In the genomic region with DNA sequence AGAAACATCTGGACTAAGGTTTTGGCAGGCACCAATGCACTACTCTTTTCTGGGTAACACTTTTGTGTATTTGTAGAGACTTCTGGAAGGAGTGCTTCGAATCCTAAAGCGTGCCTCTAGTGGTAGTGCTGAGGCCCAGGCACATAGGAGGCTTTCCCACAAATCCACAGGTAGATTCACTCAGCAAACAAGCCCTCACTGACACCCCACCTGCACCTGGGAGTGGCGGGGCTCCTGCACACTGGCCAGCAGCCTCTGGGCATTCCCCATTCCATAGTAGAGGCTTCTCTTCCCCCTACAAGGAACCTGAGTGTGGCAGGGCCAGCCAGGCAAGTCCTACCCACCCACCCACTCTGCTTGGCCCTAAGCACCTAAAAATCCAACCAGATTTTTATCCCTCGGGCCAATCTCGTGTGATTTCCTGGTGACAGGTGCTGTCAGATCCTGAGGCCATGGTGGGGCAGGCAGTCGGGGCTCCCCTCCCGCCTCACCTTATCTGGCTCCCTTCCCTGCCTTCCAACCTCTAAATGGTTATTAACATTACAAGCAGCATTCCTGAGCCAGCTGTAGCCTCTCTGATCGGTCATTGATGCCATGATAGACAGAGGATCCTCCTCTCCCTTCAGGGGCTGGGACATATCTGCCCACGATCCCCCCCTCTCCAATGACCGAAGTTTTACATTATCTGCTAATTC, we compare ENCODE assay signal across 22 cellular contexts.
A peak's percentile ranks its signal among the peaks of the same experiment; 100 is the strongest.
DNase-seq lines count a peak whose midpoint lies in the region; ATAC-seq and TF ChIP-seq lines count a peak whose summit lies in the region.
"Had no signal": no experiment of that assay in that cellular context is flagged by ENCODE, and none has a peak within 500 bp of the region (broad histone marks: within the 10 kb centered on the region; RNA-seq: fewer than 3 reads in every experiment).

No MANE protein-coding gene starts in this region.

- no peaks in the 10 kb centered on the region; the same call in 1 of the 2 replicates for H3K36me3 Mint-ChIP-seq in HFFc6 (ENCODE audit: low read depth)

- peaks cover 32% of the 10 kb centered on the region for H3K27me3 Mint-ChIP-seq in HFFc6 (ENCODE audit: insufficient read depth)

- no peak overlapping the region for H3K27ac Mint-ChIP-seq in HFFc6

- H3K36me3 ChIP-seq in RWPE2 (ENCODE audit: low read depth) = no peaks in the 10 kb centered on the region
- H3K36me3 ChIP-seq: BE2C had no signal

- no peaks in the 10 kb centered on the region for H3K27me3 ChIP-seq in RWPE2 (ENCODE audit: insufficient read depth, poor library complexity, severe bottlenecking)
- H3K27me3 ChIP-seq: BE2C had no signal

- H3K9me3 Mint-ChIP-seq in HFFc6 = no peaks in the 10 kb centered on the region

- H3K4me3 ChIP-seq in RWPE2 (ENCODE audit: severe bottlenecking) (no peak overlapping the region), epithelial cell of esophagus (ENCODE audit: low read length) (no peak overlapping the region)
- H3K4me3 ChIP-seq: PC-9, SK-N-MC had no signal

- H3K9me3 ChIP-seq in RWPE2 (ENCODE audit: severe bottlenecking) = no peaks in the 10 kb centered on the region
- H3K9me3 ChIP-seq: BE2C had no signal

- no peak for TF ChIP-seq CTCF in RWPE2 (IDR thresholded peaks at IDR 0.05; ENCODE audit: poor library complexity, severe bottlenecking)
- TF ChIP-seq CTCF in epithelial cell of esophagus (IDR thresholded peaks at IDR 0.05; ENCODE audit: insufficient read depth, low read depth, low read length, missing control alignments) = peak; percentile 25
- no peak for TF ChIP-seq CTCF in omental fat pad (IDR thresholded peaks at IDR 0.05)
- no peak for TF ChIP-seq CTCF in HFFc6 (IDR thresholded peaks at IDR 0.05)

- peak; percentile 35; the same call in 2 of the 3 replicates for ATAC-seq in RWPE2 (ENCODE audit: low read depth)
- no peak for ATAC-seq in omental fat pad (ENCODE audit: low FRiP score)

- DNase-seq in COLO668 (lab: John Stamatoyannopoulos, UW; ENCODE audit: unreplicated experiment) (peak; percentile 32), ELF-1 (ENCODE audit: low read depth, low spot score) (peak; percentile 69), RWPE2 (ENCODE audit: low spot score) (no peak), epithelial cell of esophagus (ENCODE audit: low read depth) (no peak), HT-29 (ENCODE audit: low spot score) (no peak), omental fat pad (ENCODE audit: low spot score) (no peak), HFFc6 (no peak)
- DNase-seq: BE2C, COR-L47, DMS 273 treated with DMSO at 0.1 percent for 48 hours, DND-41, HCEC 1CT, Kasumi-1, NCI-H1417, NCI-H1930, NCI-H226, NCI-H524 treated with DMSO at 0.1 percent for 48 hours, PC-9, RPMI8226, SHP77 treated with DMSO at 0.1 percent for 48 hours, SW 1271 had no signal

- no peak overlapping the region for H3K27ac ChIP-seq in RWPE2 (ENCODE audit: poor library complexity, severe bottlenecking)
- H3K27ac ChIP-seq: PC-9, SK-N-MC had no signal

- no peaks in the 10 kb centered on the region for H3K4me1 Mint-ChIP-seq in HFFc6 (ENCODE audit: low read depth)

- H3K4me1 ChIP-seq in RWPE2 (ENCODE audit: insufficient read depth, poor library complexity, severe bottlenecking) = no peaks in the 10 kb centered on the region
- H3K4me1 ChIP-seq: BE2C had no signal

- no peak overlapping the region for H3K4me3 Mint-ChIP-seq in HFFc6

Comparison
In these comparisons a context has a peak if more than half of its experiments do, and no peak if none do; other contexts are left out.
1. DNase-seq: peak in COLO668 (single experiment) and ELF-1 (single experiment); none in RWPE2 (single experiment), epithelial cell of esophagus (single experiment), HT-29 (single experiment), omental fat pad (single experiment) and HFFc6 (single experiment).